Comparison of ENCODE assay signal across 1 cellular context in genomic region chr13:25288966-25289365, GRCh38.
TF ChIP-seq lines count a peak whose summit lies in the region.

No MANE protein-coding gene starts in this region.

TF ChIP-seq in GM23338, 12 proteins besides CTCF, POLR2A, EP300 and RAD21 (continued from another document):
- TF ChIP-seq JUNB (IDR thresholded peaks at IDR 0.05; ENCODE audit: unreplicated experiment) (no peak), CREB1 (CRISPR knock-in tag; IDR thresholded peaks at IDR 0.05; ENCODE audit: low read depth) (no peak), ZNF114 (CRISPR knock-in tag; IDR thresholded peaks at IDR 0.05) (no peak), NANOG (IDR thresholded peaks at IDR 0.05; ENCODE audit: borderline replicate concordance) (no peak), STAT1 (IDR thresholded peaks at IDR 0.05; ENCODE audit: unreplicated experiment) (no peak), ETS1 (IDR thresholded peaks at IDR 0.05) (no peak)
